ENCODE assay signal across 21 cellular contexts in genomic region chr2:188278388-188279092, GRCh38. TPM values are rescaled to one million over a fixed set of nuclear protein-coding genes. Genes with fewer than 3 reads are reported as not detected.
DNase-seq lines count a peak whose midpoint lies in the region; ATAC-seq and TF ChIP-seq lines count a peak whose summit lies in the region.
"Had no signal": no experiment of that assay in that cellular context is flagged by ENCODE, and none has a peak within 500 bp of the region (broad histone marks: within the 10 kb centered on the region; RNA-seq: fewer than 3 reads in every experiment).

No MANE protein-coding gene starts in this region.

- H3K27ac Mint-ChIP-seq in neural progenitor cell, result peak overlapping the region; percentile 84
- H3K27ac Mint-ChIP-seq: activated CD4-positive, alpha-beta memory T cell treated with anti-CD3 and anti-CD28 coated beads for 36 hours; immature natural killer cell had no signal

- H3K27me3 ChIP-seq in ACC112 (ENCODE audit: insufficient read depth, low read length) (no peaks in the 10 kb centered on the region), Panc1 (ENCODE audit: control insufficient read depth, insufficient read depth, low read length) (no peaks in the 10 kb centered on the region), foreskin keratinocyte (no peaks in the 10 kb centered on the region), neural progenitor cell (no peaks in the 10 kb centered on the region)
- H3K27me3 ChIP-seq: uterus had no signal

- H3K4me2 ChIP-seq in neural progenitor cell, result peak overlapping the region; percentile 77
- H3K4me2 ChIP-seq: SK-N-SH had no signal

- H3F3A ChIP-seq in neural progenitor cell (ENCODE audit: low read depth), result peaks cover 41% of the 10 kb centered on the region

- no peaks in the 10 kb centered on the region for H3K27me3 Mint-ChIP-seq in neural progenitor cell (ENCODE audit: insufficient read depth, low read depth)
- H3K27me3 Mint-ChIP-seq: activated CD4-positive, alpha-beta memory T cell treated with anti-CD3 and anti-CD28 coated beads for 36 hours had no signal

- no peaks in the 10 kb centered on the region for H4K20me1 ChIP-seq in neural progenitor cell (ENCODE audit: low read depth)

- H3K36me3 ChIP-seq in ACC112 (ENCODE audit: insufficient read depth, low read length), result no peaks in the 10 kb centered on the region
- H3K36me3 ChIP-seq in Panc1 (ENCODE audit: control insufficient read depth, insufficient read depth, low read length), result no peaks in the 10 kb centered on the region
- no peaks in the 10 kb centered on the region for H3K36me3 ChIP-seq in neural progenitor cell
- H3K36me3 ChIP-seq: uterus had no signal

- POLR2A ChIA-PET in Panc1 (lab: Charles Lee), result no interaction called here

- peak overlapping the region; percentile 65 for H2AFZ ChIP-seq in ACC112 (ENCODE audit: low read length, unreplicated experiment)
- H2AFZ ChIP-seq in neural progenitor cell (replicated peaks), result peak overlapping the region; percentile 91
- H2AFZ ChIP-seq: GM23248 had no signal

- no peaks in the 10 kb centered on the region for H3K4me1 ChIP-seq in ACC112 (ENCODE audit: control insufficient read depth, insufficient read depth, low read length, unreplicated experiment)
- H3K4me1 ChIP-seq in Panc1 (ENCODE audit: control insufficient read depth, insufficient read depth, low read length), result no peaks in the 10 kb centered on the region
- no peaks in the 10 kb centered on the region for H3K4me1 ChIP-seq in foreskin keratinocyte
- peaks cover 31% of the 10 kb centered on the region for H3K4me1 ChIP-seq in neural progenitor cell
- H3K4me1 ChIP-seq: uterus had no signal

- TF ChIP-seq CTCF in Panc1 (IDR thresholded peaks at IDR 0.05), result no peak
- no peak for TF ChIP-seq CTCF in foreskin keratinocyte (conservative IDR thresholded peaks at IDR 0.05)
- no peak for TF ChIP-seq CTCF in neural progenitor cell (IDR thresholded peaks at IDR 0.05)

- H3K4me3 ChIP-seq in ACC112 (ENCODE audit: low read depth, low read length) (no peak overlapping the region), Panc1 (ENCODE audit: low read depth in 2 of 2, low read length in 2 of 2) (no peak overlapping the region), neural progenitor cell (peak overlapping the region; percentile 36)
- H3K4me3 ChIP-seq: GM23248, uterus had no signal

- H3K9me3 ChIP-seq in Panc1 (ENCODE audit: control insufficient read depth, insufficient read depth, low read depth, low read length) (no peaks in the 10 kb centered on the region; the same call in 1 of the 2 replicates), neural progenitor cell (ENCODE audit: low read depth) (no peaks in the 10 kb centered on the region)
- H3K9me3 ChIP-seq: SK-N-SH, uterus had no signal

- no TSS peak for BruUV-seq in Panc1 (replicated peaks; lab: Mats Ljungman, UMichigan)

- H3K9ac ChIP-seq in neural progenitor cell, result no peak overlapping the region
- H3K9ac ChIP-seq: GM23248, SK-N-SH had no signal

- peak overlapping the region; percentile 47 for H3K4me3 Mint-ChIP-seq in neural progenitor cell
- H3K4me3 Mint-ChIP-seq: activated CD4-positive, alpha-beta memory T cell treated with anti-CD3 and anti-CD28 coated beads for 36 hours; immature natural killer cell had no signal

- ATAC-seq in Panc1 (no peak), foreskin keratinocyte (peak; percentile 11), HG03354 (IDR thresholded peaks at IDR 0.05; ENCODE audit: poor library complexity, severe bottlenecking, unreplicated experiment) (no peak), HG02973 (IDR thresholded peaks at IDR 0.05; ENCODE audit: unreplicated experiment) (no peak)

- H3K9me3 Mint-ChIP-seq in neural progenitor cell, result peaks cover 3% of the 10 kb centered on the region

- DNase-seq in Panc1 (ENCODE audit: low read depth, low spot score) (no peak), foreskin keratinocyte (no peak), neural progenitor cell (ENCODE audit: low spot score) (peak; percentile 36), caudate nucleus (lab: John Stamatoyannopoulos, UW) (no peak), NCI-H226 (no peak)
- DNase-seq: ACHN; activated CD4-positive, alpha-beta memory T cell treated with anti-CD3 and anti-CD28 coated beads for 36 hours; activated gamma-delta T cell; activated T-cell treated with anti-CD3 and anti-CD28 coated beads for 4 hours; DMS 273 treated with DMSO at 0.1 percent for 48 hours; GF-D8; GM23248; immature natural killer cell; NCI-H2081 treated with DMSO at 0.1 percent for 48 hours; occipital lobe; RPMI8226; SK-N-SH; uterus had no signal

- peaks cover 15% of the 10 kb centered on the region for H3K4me1 Mint-ChIP-seq in neural progenitor cell
- H3K4me1 Mint-ChIP-seq: immature natural killer cell had no signal

- CTCF ChIA-PET in Panc1 (lab: Charles Lee), result no interaction called here

- in situ Hi-C loops in Panc1 (cut with HindIII; ENCODE audit: low pct_unique_long_range_greater_than_20kb, low sequenced_read_pairs), result no loop called here

- intact Hi-C loops in Panc1 (cut with micrococcal nuclease; ENCODE audit: unreplicated experiment), result no loop called here

- H3K79me2 ChIP-seq in ACC112 (ENCODE audit: control insufficient read depth, insufficient read depth, low read length, unreplicated experiment) (no peaks in the 10 kb centered on the region), neural progenitor cell (ENCODE audit: low read depth) (peaks cover 18% of the 10 kb centered on the region)

- H3K27ac ChIP-seq in ACC112 (ENCODE audit: low read depth, low read length), result no peak overlapping the region
- peak overlapping the region; percentile 26; the same call in 1 of the 2 replicates for H3K27ac ChIP-seq in Panc1 (ENCODE audit: low read length)
- no peak overlapping the region for H3K27ac ChIP-seq in foreskin keratinocyte
- H3K27ac ChIP-seq in neural progenitor cell, result peak overlapping the region; percentile 66
- no peak overlapping the region for H3K27ac ChIP-seq in caudate nucleus (ENCODE audit: low read depth, low read length)
- H3K27ac ChIP-seq: GM23248, uterus had no signal

- H3K36me3 Mint-ChIP-seq in neural progenitor cell, result no peaks in the 10 kb centered on the region
- H3K36me3 Mint-ChIP-seq: activated CD4-positive, alpha-beta memory T cell treated with anti-CD3 and anti-CD28 coated beads for 36 hours; immature natural killer cell had no signal

RNA-seq across cellular contexts. Expression of gene GULP1, which starts 13.1 kb away (rescaled TPM):
- total RNA-seq in Panc1 (2021; ENCODE audit: unreplicated experiment), result 51.5 TPM
- polyA plus RNA-seq in Panc1 (2012; ENCODE audit: insufficient read length), result 29.2 TPM
- total RNA-seq in foreskin keratinocyte, result 7.7 and 11.3 TPM in 2 replicates
- 1.9 and 2.4 TPM in 2 replicates for polyA plus RNA-seq in foreskin keratinocyte
- 96.6 and 154 TPM in 2 replicates for total RNA-seq in neural progenitor cell (ENCODE audit: low replicate concordance)
- total RNA-seq: activated CD4-positive, alpha-beta memory T cell treated with anti-CD3 and anti-CD28 coated beads for 36 hours had no signal
- polyA plus RNA-seq: immature natural killer cell had no signal

Comparison
In these comparisons a context has a peak if more than half of its experiments do, and no peak if none do; other contexts are left out.
1. H3K27ac ChIP-seq: peak in Panc1 (single experiment) and neural progenitor cell (single experiment); none in ACC112 (single experiment), foreskin keratinocyte (single experiment) and caudate nucleus (single experiment).